In genomic region chr2:25131253-25131566, GRCh38 we compare ENCODE assay signal across 10 cellular contexts. TPM values are rescaled to one million over a fixed set of nuclear protein-coding genes. Genes with fewer than 3 reads are reported as not detected.
DNase-seq lines count a peak whose midpoint lies in the region; ATAC-seq, FAIRE-seq and TF ChIP-seq lines count a peak whose summit lies in the region.
"Had no signal": no experiment of that assay in that cellular context is flagged by ENCODE, and none has a peak within 500 bp of the region (broad histone marks: within the 10 kb centered on the region; RNA-seq: fewer than 3 reads in every experiment).

No MANE protein-coding gene starts in this region.

- no peak overlapping the region for H3K23ac ChIP-seq in H1 (ENCODE audit: insufficient read length)

- no peak overlapping the region for H4K91ac ChIP-seq in H1 (replicated peaks; ENCODE audit: insufficient read length, low read length)

- H3K9me3 Mint-ChIP-seq in CD4-positive, alpha-beta T cell = no peaks in the 10 kb centered on the region

- no peak overlapping the region for H2BK12ac ChIP-seq in H1 (ENCODE audit: low read depth, low read length)

- no peak overlapping the region for H2BK20ac ChIP-seq in H1 (ENCODE audit: low read length)

- no peak overlapping the region for H4K5ac ChIP-seq in H1 (ENCODE audit: insufficient read length, low read depth, low read length)

- H2BK15ac ChIP-seq in H1 (ENCODE audit: low read length) = no peak overlapping the region

- peaks cover 58% of the 10 kb centered on the region for H3K27me3 Mint-ChIP-seq in CD4-positive, alpha-beta T cell

- TF ChIP-seq CTCF in CD4-positive, alpha-beta T cell (IDR thresholded peaks at IDR 0.05) = no peak
- TF ChIP-seq CTCF in H1 (IDR thresholded peaks at IDR 0.05; ENCODE audit: control extremely low read depth in 1 of 3, insufficient read depth in 1 of 3, low read depth in 1 of 3, low read length in 3 of 3) = no peak
- TF ChIP-seq CTCF in osteoblast (IDR thresholded peaks at IDR 0.05; ENCODE audit: extremely low read depth, low read depth, low read length) = no peak
- no peak for TF ChIP-seq CTCF in adrenal gland (IDR thresholded peaks at IDR 0.05)

- no peak for DNase-seq in CD4-positive, alpha-beta T cell
- DNase-seq in H1 (ENCODE audit: low read depth in 1 of 2, low spot score in 2 of 2) (no peak), osteoblast (ENCODE audit: insufficient read length, low spot score, missing footprints) (no peak), adrenal gland (no peak), NCI-H2196 (lab: John Stamatoyannopoulos, UW; ENCODE audit: unreplicated experiment) (no peak), inferior parietal cortex (ENCODE audit: extremely low spot score) (no peak)
- DNase-seq: foreskin melanocyte had no signal

- H3K9ac ChIP-seq in HUES48 (ENCODE audit: low read depth, low read length) = no peak overlapping the region
- no peak overlapping the region for H3K9ac ChIP-seq in H1 (replicated peaks in 1 of 4; ENCODE audit: extremely low read depth in 1 of 4, low read depth in 3 of 4, low read length in 3 of 4)

- no peak overlapping the region for H3K27ac ChIP-seq in CD4-positive, alpha-beta T cell (ENCODE audit: low read depth, low read length)
- no peak overlapping the region for H3K27ac ChIP-seq in HUES48 (ENCODE audit: low read depth, low read length)
- no peak overlapping the region for H3K27ac ChIP-seq in H1 (ENCODE audit: low read depth, low read length)
- H3K27ac ChIP-seq in osteoblast (ENCODE audit: low read depth, low read length) = no peak overlapping the region
- H3K27ac ChIP-seq in adrenal gland = no peak overlapping the region
- H3K27ac ChIP-seq: prostate gland had no signal

- H3K79me1 ChIP-seq in H1 (ENCODE audit: low read depth, low read length) = no peaks in the 10 kb centered on the region

- peak overlapping the region; percentile 76 for H3K4me3 Mint-ChIP-seq in CD4-positive, alpha-beta T cell

- H3K4me3 ChIP-seq in HUES48 (ENCODE audit: low read depth, low read length) = peak overlapping the region; percentile 49
- peak overlapping the region; percentile 39 to 56 (median 49); a peak in 6 of 8 replicates for H3K4me3 ChIP-seq in H1 (ENCODE audit: extremely low read depth in 1 of 4, insufficient read depth in 2 of 4, low read depth in 3 of 4, low read length in 4 of 4)
- H3K4me3 ChIP-seq in osteoblast (ENCODE audit: insufficient read depth, low read length) = no peak overlapping the region
- peak overlapping the region in 1 of 4 donors; percentile 45 for H3K4me3 ChIP-seq in adrenal gland

- no peak overlapping the region for H3K14ac ChIP-seq in H1 (ENCODE audit: insufficient read length)

- no peak overlapping the region for H2AFZ ChIP-seq in H1 (ENCODE audit: low read length)
- H2AFZ ChIP-seq in osteoblast (ENCODE audit: low read length) = peak overlapping the region; percentile 29

- POLR2A ChIA-PET in CD4-positive, alpha-beta T cell (lab: Charles Lee) = no interaction called here
- POLR2A ChIA-PET in H1 (lab: Charles Lee; ENCODE audit: partially characterized antibody) = interaction anchor here (1.7 to 2.8 kb wide), 2 partner anchors 21 to 158 kb away, joined by 3 to 11 read pairs; no protein-coding TSS in a partner anchor

- no peak for FAIRE-seq in H1 (lab: Jason Lieb, UNC)

- H3K27me3 ChIP-seq in CD4-positive, alpha-beta T cell (ENCODE audit: control insufficient read depth, insufficient read depth, low read length) = peaks cover 53% of the 10 kb centered on the region
- H3K27me3 ChIP-seq in HUES48 (ENCODE audit: control insufficient read depth, insufficient read depth, low read length) (peaks cover 27% of the 10 kb centered on the region), H1 (replicated peaks in 1 of 4; ENCODE audit: control insufficient read depth in 3 of 4, extremely low read depth in 1 of 4, insufficient read depth in 3 of 4, low read length in 3 of 4) (peaks cover 2 to 32% (median 21%) of the 10 kb centered on the region in 4 experiments), osteoblast (ENCODE audit: insufficient read depth, low read length) (peaks cover 5% of the 10 kb centered on the region), adrenal gland (peaks cover 6% of the 10 kb centered on the region)

- no peak overlapping the region for H3K56ac ChIP-seq in H1 (replicated peaks; ENCODE audit: insufficient read length, low read depth, low read length)

- no peak overlapping the region for H3K18ac ChIP-seq in H1 (ENCODE audit: extremely low read depth, low read length)

- no peaks in the 10 kb centered on the region for H4K20me1 ChIP-seq in H1 (replicated peaks in 1 of 2; ENCODE audit: control insufficient read depth in 1 of 2, insufficient read depth in 2 of 2, low read length in 2 of 2)
- no peaks in the 10 kb centered on the region for H4K20me1 ChIP-seq in osteoblast (ENCODE audit: insufficient read depth, low read length)

- WGBS in H1 (ENCODE audit: extremely low coverage in 1 of 2, insufficient coverage in 1 of 2, insufficient read length in 1 of 2, insufficient replicate concordance in 2 of 2, low coverage in 1 of 2, low lambda C conversion rate in 2 of 2, missing lambda C conversion rate in 1 of 2), 2 experiments = 70% methylated on average over 23 of the region's 24 CpGs; no CpG with 5 or more reads in 1 of the 2 experiments
- WGBS in adrenal gland, 4 donors = 58 to 82% (median 73%) methylated on average over 7 to 24 of the region's 24 CpGs; no CpG with 5 or more reads in 1 of the 4 donors

- CTCF ChIA-PET in CD4-positive, alpha-beta T cell (lab: Charles Lee) = interaction anchor here (2.6 to 4.5 kb wide), 2 partner anchors 156 to 721 kb away, joined by 13 to 54 read pairs; no protein-coding TSS in a partner anchor
- CTCF ChIA-PET in H1 (lab: Charles Lee; ENCODE audit: partially characterized antibody) = interaction anchor here (0.8 to 10.0 kb wide), 12 partner anchors 11 to 303 kb away, joined by 3 to 176 read pairs (median 4); partner anchors contain the start of gene EFR3B

- ATAC-seq in CD4-positive, alpha-beta T cell (ENCODE audit: poor library complexity) = no peak
- no peak for ATAC-seq in GM19455 (IDR thresholded peaks at IDR 0.05; ENCODE audit: unreplicated experiment)

- H3K4me2 ChIP-seq in H1 (ENCODE audit: insufficient read depth in 1 of 2, low read depth in 2 of 2, low read length in 2 of 2) (peak overlapping the region; percentile 94 to 98), osteoblast (ENCODE audit: insufficient read depth, low read length) (no peak overlapping the region)

- no peak overlapping the region for H3K4ac ChIP-seq in H1 (replicated peaks; ENCODE audit: insufficient read length, low read depth, low read length)

- no peak overlapping the region for H2BK5ac ChIP-seq in H1 (ENCODE audit: low read depth, low read length)

- TF ChIP-seq EP300 in H1 (IDR thresholded peaks at IDR 0.05; ENCODE audit: borderline replicate concordance in 1 of 2, low read depth in 2 of 2, low read length in 2 of 2) = no peak

- no peak overlapping the region for H2AK5ac ChIP-seq in H1 (ENCODE audit: low read depth, low read length)

- H3K36me3 ChIP-seq in HUES48 (ENCODE audit: control insufficient read depth, insufficient read depth, low read length) = 0 out of 2 replicates have a peak, but pooled peaks cover 6% of the 10 kb centered on the region
- H3K36me3 ChIP-seq in H1 (ENCODE audit: control insufficient read depth in 2 of 4, insufficient read depth in 4 of 4, low read length in 3 of 4) = peaks cover 0 to under 1% (median 0%) of the 10 kb centered on the region in 4 experiments; a peak in 1 of 8 replicates
- H3K36me3 ChIP-seq in osteoblast (ENCODE audit: insufficient read depth, low read length) = no peaks in the 10 kb centered on the region
- no peaks in the 10 kb centered on the region for H3K36me3 ChIP-seq in adrenal gland (replicated peaks in 1 of 2)
- H3K36me3 ChIP-seq: prostate gland had no signal

- peaks cover 14% of the 10 kb centered on the region for H3K4me1 Mint-ChIP-seq in CD4-positive, alpha-beta T cell (ENCODE audit: low read depth)

- H2BK120ac ChIP-seq in H1 (replicated peaks; ENCODE audit: low read depth, low read length) = no peak overlapping the region

- no peak for TF ChIP-seq RAD21 in H1 (IDR thresholded peaks at IDR 0.05 in 1 of 2, conservative IDR thresholded peaks at IDR 0.05 in 1 of 2; ENCODE audit: low read depth in 2 of 2, low read length in 2 of 2)

- no peaks in the 10 kb centered on the region for H3K36me3 Mint-ChIP-seq in CD4-positive, alpha-beta T cell (ENCODE audit: low read depth)

- H3K4me1 ChIP-seq in HUES48 (ENCODE audit: control insufficient read depth, insufficient read depth, low read length) (peaks cover 3% of the 10 kb centered on the region; the same call in 1 of the 2 replicates), H1 (replicated peaks in 1 of 4; ENCODE audit: control insufficient read depth in 3 of 4, insufficient read depth in 4 of 4, low read length in 3 of 4) (peaks cover 0 to 12% (median 7%) of the 10 kb centered on the region in 4 experiments; a peak in 6 of 7 replicates), osteoblast (ENCODE audit: insufficient read depth, low read length) (peaks cover 4% of the 10 kb centered on the region), adrenal gland (replicated peaks in 1 of 2) (no peaks in the 10 kb centered on the region)
- H3K4me1 ChIP-seq: prostate gland had no signal

- TF ChIP-seq POLR2A in H1 (IDR thresholded peaks at IDR 0.05; ENCODE audit: control extremely low read depth in 1 of 2, low read depth in 2 of 2, low read length in 2 of 2) = no peak
- TF ChIP-seq POLR2A in adrenal gland (IDR thresholded peaks at IDR 0.05) = no peak

- H3K27ac Mint-ChIP-seq in CD4-positive, alpha-beta T cell = no peak overlapping the region

- H3K79me2 ChIP-seq in H1 (ENCODE audit: control insufficient read depth in 1 of 2, insufficient read depth in 2 of 2, low read length in 2 of 2) (no peaks in the 10 kb centered on the region), osteoblast (ENCODE audit: insufficient read depth, low read length) (no peaks in the 10 kb centered on the region)

- intact Hi-C loops in CD4-positive, alpha-beta T cell (cut with DNase I, micrococcal nuclease) = loop anchor here in 1 of 2 experiments (2.0 kb wide), 1 partner anchor 90 kb away; no protein-coding TSS in a partner anchor
- intact Hi-C loops in adrenal gland (cut with DNase I) = loop anchor here in 1 of 2 donors (10.0 kb wide), 1 partner anchor 726 kb away; no protein-coding TSS in a partner anchor

- no peak overlapping the region for H4K8ac ChIP-seq in H1 (ENCODE audit: extremely low read depth, insufficient read depth, low read length)

- peaks cover 6% of the 10 kb centered on the region; the same call in 1 of the 2 replicates for H3K23me2 ChIP-seq in H1 (ENCODE audit: low read depth, low read length)

- H3K9me3 ChIP-seq in CD4-positive, alpha-beta T cell (ENCODE audit: control insufficient read depth, low read length) = no peaks in the 10 kb centered on the region
- no peaks in the 10 kb centered on the region for H3K9me3 ChIP-seq in HUES48 (ENCODE audit: control insufficient read depth, insufficient read depth, low read length)
- H3K9me3 ChIP-seq in H1 (ENCODE audit: insufficient read depth in 2 of 2, low read depth in 1 of 2, low read length in 1 of 2) = no peaks in the 10 kb centered on the region
- no peaks in the 10 kb centered on the region for H3K9me3 ChIP-seq in osteoblast (ENCODE audit: low read depth, low read length)
- H3K9me3 ChIP-seq in adrenal gland (replicated peaks in 1 of 3) = no peaks in the 10 kb centered on the region
- H3K9me3 ChIP-seq: prostate gland had no signal

RNA-seq across cellular contexts. Expression of gene POMC, which starts 37.2 kb away (rescaled TPM):
- total RNA-seq in CD4-positive, alpha-beta T cell = 1 to 10 TPM; 4.5 TPM
- total RNA-seq in H1 (2021; fragmentation: NEBNext Ultra II Directional; extraction: Animal tissue kit (Norgen Biotek cat#: 25700)) = 1.7 and 2.2 TPM in 2 replicates
- polyA plus RNA-seq in H1 (2011; rRNA removed) (4.7 and 6.1 TPM in 2 replicates), adrenal gland (100 to 1,000 TPM in 1 of 3 donors, 10 to 100 TPM in 1, under 1 TPM in 1; 0.75 to 115 (median 33.6) TPM)
- polyA plus RNA-seq in H1 (2011; cell fraction: cytosol; rRNA removed) = 4.8 TPM
- polyA plus RNA-seq in H1 (2011; cell fraction: nucleus; rRNA removed) = 4.0 TPM
- 2.5 to 3.1 TPM (median 3.0 TPM) in 3 of 4 replicates, not detected in the other for polyA plus RNA-seq in H1 (2012, experiment 1 of 2)
- 2.4 TPM for polyA plus RNA-seq in H1 (2012, experiment 2 of 2)
- polyA plus RNA-seq in H1 (2013, experiment 1 of 2) = 4.6 TPM
- 4.0 TPM for polyA plus RNA-seq in H1 (2013, experiment 2 of 2)
- polyA minus RNA-seq in H1 (2011; rRNA and poly(A)+ RNA removed) = 0.32 and 0.71 TPM in 2 replicates
- polyA minus RNA-seq in H1 (2011; cell fraction: cytosol; rRNA and poly(A)+ RNA removed) = 3.2 TPM
- 1.7 TPM for polyA minus RNA-seq in H1 (2011; cell fraction: nucleus; rRNA and poly(A)+ RNA removed)
- total RNA-seq in osteoblast (0.59 and 2.2 TPM in 2 replicates), adrenal gland (10 to 100 TPM in 3 of 8 donors, 1 to 10 TPM in 5; 6.3 to 53.8 (median 8.2) TPM)
